Comparison of ENCODE assay signal across 28 cellular contexts in genomic region chr11:29751618-29752017, GRCh38.
"Had no signal": no experiment of that assay in that cellular context is flagged by ENCODE, and none has a peak within 500 bp of the region (broad histone marks: within the 10 kb centered on the region; RNA-seq: fewer than 3 reads in every experiment).

No MANE protein-coding gene starts in this region.

- H3K36me3 ChIP-seq: esophagus squamous epithelium, gastroesophageal sphincter, neutrophil, pancreas, prostate gland, right atrium auricular region, uterus had no signal

- H3K4me3 ChIP-seq: body of pancreas, esophagus squamous epithelium, gastroesophageal sphincter, pancreas, prostate gland, right atrium auricular region, smooth muscle cell, uterus had no signal

- FAIRE-seq: endothelial cell of umbilical vein, keratinocyte, pancreas had no signal

- ATAC-seq: activated T-cell treated with anti-CD3 and anti-CD28 coated beads, Interleukin-2, amount 50 U/mL, for 72 hours; body of pancreas; gastroesophageal sphincter; left ventricle myocardium superior; pancreas; stimulated activated memory B cell treated with anti-CD40 and anti-IgM and Interleukin-4, amounts not matched to agents 10 μg/mL and 1 μg/mL and 100 μg/mL, for 72 hours; stimulated activated naive CD8-positive, alpha-beta T cell treated with anti-CD3 and anti-CD28 coated beads, Interleukin-15, amount 100 ng/mL, for 72 hours had no signal

- H3K27me3 ChIP-seq: body of pancreas, esophagus squamous epithelium, gastroesophageal sphincter, neutrophil, pancreas, right atrium auricular region, uterus had no signal

- DNase-seq: activated CD4-positive, alpha-beta T cell treated with anti-CD3 and anti-CD28 coated beads for 4 hours; activated CD4-positive, alpha-beta T cell treated with anti-CD3 and anti-CD28 coated beads, Interleukin-2, amount 50 U/mL, for 4 hours; activated naive CD4-positive, alpha-beta T cell; activated T-cell treated with anti-CD3 and anti-CD28 coated beads for 4 hours; activated T-cell treated with anti-CD3 and anti-CD28 coated beads, Interleukin-2, amount 50 U/mL, for 72 hours; aorta; body of pancreas; esophagus squamous epithelium; hippocampal formation; left cardiac atrium; left ventricle myocardium superior; naive B cell; nephron progenitor cell; pancreas; stimulated activated CD4-positive, alpha-beta T cell treated with anti-CD3 and anti-CD28 coated beads, Interleukin-1b, Interleukin-23, amount 100 ng/mL, for 48 hours; stimulated activated CD4-positive, alpha-beta T cell treated with anti-CD3 and anti-CD28 coated beads, Interleukin-4, amount 100 ng/mL, for 4 hours; stimulated activated CD8-positive, alpha-beta memory T cell treated with anti-CD3 and anti-CD28 coated beads, Interleukin-4, amount 100 ng/mL, for 48 hours; stimulated activated naive CD8-positive, alpha-beta T cell treated with anti-CD3 and anti-CD28 coated beads, Interleukin-15, amount 100 ng/mL, for 72 hours; substantia nigra; uterus had no signal
